Comparison of ENCODE assay signal across 8 cellular contexts in genomic region chr6:147322299-147323162, GRCh38.
DNase-seq lines count a peak whose midpoint lies in the region; ATAC-seq and TF ChIP-seq lines count a peak whose summit lies in the region.

No MANE protein-coding gene starts in this region.

- no peak for TF ChIP-seq CTCF in A673 (conservative IDR thresholded peaks at IDR 0.05; ENCODE audit: low read depth, low read length)
- no peak for TF ChIP-seq CTCF in right lobe of liver (IDR thresholded peaks at IDR 0.05)
- no peak for TF ChIP-seq CTCF in SK-N-SH (IDR thresholded peaks at IDR 0.05)
- TF ChIP-seq CTCF in testis (IDR thresholded peaks at IDR 0.05): no peak

- no TSS peak for BruUV-seq in A673 (replicated peaks; lab: Mats Ljungman, UMichigan)

- DNase-seq in A673 (ENCODE audit: low spot score) (peak; percentile 82), T-cell (peak in 13 of 34 experiments; percentile 1 to 29 (median 4)), right lobe of liver (no peak), SK-N-SH (no peak), testis (no peak)
- DNase-seq in activated effector memory CD4-positive, alpha-beta T cell treated with anti-CD3 and anti-CD28 coated beads, Interleukin-2, amount 50 U/mL, for 16 hours: no peak

- no peaks in the 10 kb centered on the region for H3K9me3 Mint-ChIP-seq in T-cell

- TF ChIP-seq POLR2A in right lobe of liver (IDR thresholded peaks at IDR 0.05) (no peak), testis (IDR thresholded peaks at IDR 0.05) (no peak)

- no peaks in the 10 kb centered on the region for H3K27me3 Mint-ChIP-seq in T-cell

- ATAC-seq in GM18520 (IDR thresholded peaks at IDR 0.05; ENCODE audit: unreplicated experiment) (peak; percentile 99), HG02943 (IDR thresholded peaks at IDR 0.05; ENCODE audit: low read depth, unreplicated experiment) (peak; percentile 98), T-cell (replicated peaks in 1 of 4) (peak; percentile 81 to 97 (median 92)), right lobe of liver (peak; percentile 51 to 81 (median 60))

- H2AFZ ChIP-seq in SK-N-SH (ENCODE audit: low read depth): no peak overlapping the region

- 36% methylated on average over 4 of the region's 5 CpGs for WGBS in right lobe of liver (ENCODE audit: insufficient coverage, low coverage, low lambda C conversion rate, missing lambda C conversion rate)
- 90% methylated on average over 5 of the region's 5 CpGs for WGBS in SK-N-SH (ENCODE audit: low lambda C conversion rate)
- WGBS in testis, 2 donors: 84 to 85% methylated on average over 5 of the region's 5 CpGs

- H3K9me2 ChIP-seq in SK-N-SH: no peaks in the 10 kb centered on the region

- TF ChIP-seq EP300 in SK-N-SH (IDR thresholded peaks at IDR 0.05; ENCODE audit: borderline replicate concordance in 1 of 2, low read depth in 1 of 2, low read length in 1 of 2): no peak

- H3K27me3 ChIP-seq in A673 (replicated peaks; ENCODE audit: insufficient read depth, low read depth, low read length, poor library complexity) (no peaks in the 10 kb centered on the region), right lobe of liver (no peaks in the 10 kb centered on the region), SK-N-SH (ENCODE audit: insufficient read depth) (no peaks in the 10 kb centered on the region), testis (no peaks in the 10 kb centered on the region)

- H3K27ac Mint-ChIP-seq in T-cell: peak overlapping the region; percentile 88 to 91

- peaks cover 31% of the 10 kb centered on the region for H3K36me3 Mint-ChIP-seq in T-cell

- no peaks in the 10 kb centered on the region for H3F3A ChIP-seq in SK-N-SH (replicated peaks; ENCODE audit: insufficient read depth)

- peaks cover 23% of the 10 kb centered on the region for H3K4me1 ChIP-seq in A673 (ENCODE audit: insufficient read depth, low read length, poor library complexity, severe bottlenecking)
- no peaks in the 10 kb centered on the region for H3K4me1 ChIP-seq in right lobe of liver
- H3K4me1 ChIP-seq in SK-N-SH (ENCODE audit: control insufficient read depth in 1 of 2, insufficient read depth in 2 of 2, low read depth in 1 of 2, low read length in 1 of 2): no peaks in the 10 kb centered on the region
- no peaks in the 10 kb centered on the region for H3K4me1 ChIP-seq in testis

- no peaks in the 10 kb centered on the region for H3K36me3 ChIP-seq in A673 (ENCODE audit: insufficient read depth, low read length, poor library complexity, severe bottlenecking)
- H3K36me3 ChIP-seq in right lobe of liver: no peaks in the 10 kb centered on the region
- peaks cover 59 to 60% of the 10 kb centered on the region in 2 experiments for H3K36me3 ChIP-seq in SK-N-SH (replicated peaks in 1 of 2; ENCODE audit: control insufficient read depth in 1 of 2, insufficient read depth in 2 of 2, low read length in 1 of 2)
- no peaks in the 10 kb centered on the region for H3K36me3 ChIP-seq in testis (ENCODE audit: low read depth, missing control alignments)

- H3K27ac ChIP-seq in A673 (ENCODE audit: low read depth, low read length, poor library complexity, severe bottlenecking) (peak overlapping the region; percentile 64), right lobe of liver (peak overlapping the region in 1 of 3 donors; percentile 24), SK-N-SH (ENCODE audit: low read depth in 2 of 2, low read length in 1 of 2) (no peak overlapping the region), testis (no peak overlapping the region)

- intact Hi-C loops in A673 (cut with micrococcal nuclease; ENCODE audit: unreplicated experiment): no loop called here
- intact Hi-C loops in right lobe of liver (cut with DNase I): no loop called here
- intact Hi-C loops in testis (cut with DNase I; ENCODE audit: low total_unique reads): no loop called here

- no peaks in the 10 kb centered on the region for H4K20me1 ChIP-seq in SK-N-SH (ENCODE audit: insufficient read depth)

- no peaks in the 10 kb centered on the region for H3K79me2 ChIP-seq in SK-N-SH (ENCODE audit: insufficient read depth)

- no peak for TF ChIP-seq RAD21 in SK-N-SH (IDR thresholded peaks at IDR 0.05; ENCODE audit: low read length)

- H3K4me3 ChIP-seq in A673 (ENCODE audit: low read depth, low read length, poor library complexity, severe bottlenecking): peak overlapping the region; percentile 17
- H3K4me3 ChIP-seq in right lobe of liver: peak overlapping the region in 1 of 3 donors; percentile 6
- no peak overlapping the region for H3K4me3 ChIP-seq in SK-N-SH (ENCODE audit: low read depth in 2 of 2, low read length in 1 of 2)
- no peak overlapping the region for H3K4me3 ChIP-seq in testis

- H3K4me1 Mint-ChIP-seq in T-cell: peaks cover 20 to 27% (median 21%) of the 10 kb centered on the region in 3 donors

- H3K9me3 ChIP-seq in A673 (ENCODE audit: low read depth, low read length, poor library complexity, severe bottlenecking) (no peaks in the 10 kb centered on the region), right lobe of liver (no peaks in the 10 kb centered on the region), SK-N-SH (no peaks in the 10 kb centered on the region), testis (no peaks in the 10 kb centered on the region)

- H3K9ac ChIP-seq in SK-N-SH: no peak overlapping the region

- no peak overlapping the region for H3K4me2 ChIP-seq in SK-N-SH

- H3K4me3 Mint-ChIP-seq in T-cell: peak overlapping the region; percentile 51 to 63 (median 57)

- CTCF ChIA-PET in A673 (lab: Charles Lee) (no interaction called here), T-cell (lab: Charles Lee) (interaction anchor here in 1 of 2 donors (0.6 kb wide), 1 partner anchor 37 kb away, joined by 3 read pairs; no protein-coding TSS in a partner anchor), SK-N-SH (lab: Yijun Ruan, JAX) (no interaction called here)

- POLR2A ChIA-PET in A673 (lab: Charles Lee; ENCODE audit: low non-redundant PET): no interaction called here
- POLR2A ChIA-PET in T-cell (lab: Charles Lee): no interaction called here
- POLR2A ChIA-PET in SK-N-SH (lab: Yijun Ruan, JAX): no interaction called here

TF ChIP-seq in SK-N-SH, 30 proteins besides CTCF, POLR2A, EP300 and RAD21:
- TF ChIP-seq GATA2 (CRISPR knock-in tag; IDR thresholded peaks at IDR 0.05) (no peak), SIN3A (IDR thresholded peaks at IDR 0.05; ENCODE audit: borderline replicate concordance, low read depth, low read length) (no peak), CHD2 (IDR thresholded peaks at IDR 0.05; ENCODE audit: low read length, partially characterized antibody) (no peak)
